8 cellular contexts compared by ENCODE assay signal in genomic region chr17:15563375-15563857, GRCh38. TPM values are rescaled to one million over a fixed set of nuclear protein-coding genes. Genes with fewer than 3 reads are reported as not detected.
DNase-seq lines count a peak whose midpoint lies in the region; ATAC-seq and TF ChIP-seq lines count a peak whose summit lies in the region.
"Not testable (repeated sequence)": the region's sequence is repeated elsewhere in the genome, so short reads cannot be mapped to it uniquely, and the experiment has no call there.

Gene TVP23C (minus strand): TSS chr17:15563483. CDS start chr17:15563448, 35 bp downstream.

- H3K27ac ChIP-seq in thymus (ENCODE audit: low read depth), result peak within 1 kb of the TSS; percentile 77

- intact Hi-C loops in left ventricle myocardium superior (cut with micrococcal nuclease); posterior cingulate gyrus (cut with DNase I): not testable (repeated sequence)

- H3K9me3 ChIP-seq in thymus (ENCODE audit: control insufficient read depth), result not testable (repeated sequence)

- H3K4me1 ChIP-seq in thymus (ENCODE audit: control insufficient read depth, insufficient read depth, low read length), result not testable (repeated sequence)

- DNase-seq in GM12865 (ENCODE audit: low read depth), result peak; percentile 72
- DNase-seq in NCI-H1436 (lab: John Stamatoyannopoulos, UW), result peak; percentile 30
- peak; percentile 57 for DNase-seq in T-helper 9 cell
- DNase-seq in anterior cingulate cortex (lab: John Stamatoyannopoulos, UW), result peak in 52 of 58 donors; percentile 1 to 82 (median 54)
- peak; percentile 82 for DNase-seq in left ventricle myocardium superior
- DNase-seq in posterior cingulate gyrus, result peak; percentile 41 to 94 (median 51)

- not testable (repeated sequence) for H3K36me3 ChIP-seq in thymus (ENCODE audit: control insufficient read depth, insufficient read depth)

- TF ChIP-seq CTCF in GM12865 (IDR thresholded peaks at IDR 0.05; ENCODE audit: insufficient read depth, low read depth, low read length, missing control alignments), result not testable (repeated sequence)

- WGBS in thymus, result under 1% methylated on average over 42 of the region's 46 CpGs

- ATAC-seq in HG02763 (IDR thresholded peaks at IDR 0.05; ENCODE audit: unreplicated experiment), result peak; percentile 74
- peak; percentile 86 for ATAC-seq in left ventricle myocardium superior

- H3K4me3 ChIP-seq in GM12865 (ENCODE audit: low read depth, low read length), result peak within 1 kb of the TSS; percentile 36
- H3K4me3 ChIP-seq in thymus (ENCODE audit: low read length), result peak within 1 kb of the TSS; percentile 62

- H3K27me3 ChIP-seq in thymus (ENCODE audit: control insufficient read depth, insufficient read depth), result not testable (repeated sequence)

RNA-seq across cellular contexts. Expression of gene TVP23C, which starts in this region (rescaled TPM):
- total RNA-seq in left ventricle myocardium superior, result 2.5 TPM
- 5.9 TPM for polyA plus RNA-seq in thymus

Comparison
In these comparisons a context has a peak if more than half of its experiments do, and no peak if none do; other contexts are left out.
1. Peak in every context shown above with its lines: DNase-seq, ATAC-seq, H3K4me3 ChIP-seq and H3K27ac ChIP-seq.
2. DNase-seq: peak in every context shown above with its lines; median percentile 82 in left ventricle myocardium superior; 72 in GM12865; 57 in T-helper 9 cell; 54 in anterior cingulate cortex; 51 in posterior cingulate gyrus; 30 in NCI-H1436.